1 cellular context compared by ENCODE assay signal in genomic region chr7:143015926-143016490, GRCh38.
TF ChIP-seq lines count a peak whose summit lies in the region.

No MANE protein-coding gene starts in this region.

TF ChIP-seq in SK-N-SH treated with all-trans-retinoic acid at 6 μM for 48 hours, 23 proteins besides CTCF, POLR2A, EP300 and RAD21 (continued from another document):
- no peak for TF ChIP-seq CREB5 (CRISPR knock-in tag; IDR thresholded peaks at IDR 0.05; ENCODE audit: low read depth)
